Comparison of ENCODE assay signal across 8 cellular contexts in the genomic region with DNA sequence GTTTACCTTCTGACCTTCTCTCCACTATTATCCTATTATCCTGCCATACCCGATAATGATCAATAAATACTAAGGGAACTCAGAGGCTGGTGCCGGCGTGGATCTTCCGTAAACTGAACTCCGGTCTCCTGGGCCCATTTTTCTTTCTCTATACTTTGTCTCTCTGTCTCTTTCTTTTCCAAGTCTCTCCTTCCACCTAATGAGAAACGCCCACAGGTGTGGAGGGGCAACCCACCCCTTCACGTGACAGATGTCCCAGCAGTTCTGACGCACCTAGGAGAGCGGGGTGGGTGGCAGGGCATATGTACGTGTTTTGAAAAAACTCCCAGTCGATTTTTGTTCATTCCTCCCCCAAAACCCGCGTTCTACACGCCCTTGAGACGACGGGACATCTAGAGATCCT. TPM values are rescaled to one million over a fixed set of nuclear protein-coding genes. Genes with fewer than 3 reads are reported as not detected.
A peak's percentile ranks its signal among the peaks of the same experiment; 100 is the strongest.
DNase-seq lines count a peak whose midpoint lies in the region; ATAC-seq, FAIRE-seq and TF ChIP-seq lines count a peak whose summit lies in the region.
"Not testable (repeated sequence)": the region's sequence is repeated elsewhere in the genome, so short reads cannot be mapped to it uniquely, and the experiment has no call there.

No MANE protein-coding gene starts in this region.

- TF ChIP-seq CTCF in GM06990 (IDR thresholded peaks at IDR 0.05; ENCODE audit: insufficient read depth, low read length, poor library complexity, severe bottlenecking); RWPE1 (conservative IDR thresholded peaks at IDR 0.05; ENCODE audit: low read depth); HepG2 (CRISPR knock-in tag; IDR thresholded peaks at IDR 0.05); parathyroid adenoma (IDR thresholded peaks at IDR 0.05); type B pancreatic cell (conservative IDR thresholded peaks at IDR 0.05): not testable (repeated sequence)

- intact Hi-C loops in HepG2 (cut with micrococcal nuclease; ENCODE audit: unreplicated experiment), result loop anchor here (1.0 to 10.0 kb wide), 3 partner anchors 31 to 1413 kb away; no protein-coding TSS in a partner anchor

- H2AFZ ChIP-seq in HepG2 (ENCODE audit: low read length), result not testable (repeated sequence)
- peak overlapping the region; percentile 95 for H2AFZ ChIP-seq in parathyroid adenoma

- H3K27ac Mint-ChIP-seq in activated naive CD8-positive, alpha-beta T cell treated with anti-CD3 and anti-CD28 coated beads, Interleukin-2, amount 10 ng/mL, durations not matched to agents 7 days and 5 days, result peak overlapping the region; percentile 92
- H3K27ac Mint-ChIP-seq in type B pancreatic cell, result peak overlapping the region; percentile 100

- peak; percentile 2 for ATAC-seq in HG02840 (IDR thresholded peaks at IDR 0.05; ENCODE audit: low FRiP score, unreplicated experiment)
- not testable (repeated sequence) for ATAC-seq in activated naive CD8-positive, alpha-beta T cell treated with anti-CD3 and anti-CD28 coated beads, Interleukin-2, amount 10 ng/mL, durations not matched to agents 7 days and 5 days (ENCODE audit: low read depth); HepG2

- not testable (repeated sequence) for H3K36me3 Mint-ChIP-seq in activated naive CD8-positive, alpha-beta T cell treated with anti-CD3 and anti-CD28 coated beads, Interleukin-2, amount 10 ng/mL, durations not matched to agents 7 days and 5 days; type B pancreatic cell

- TF ChIP-seq RAD21 in HepG2 (CRISPR knock-in tag; IDR thresholded peaks at IDR 0.05), result not testable (repeated sequence)

- not testable (repeated sequence) for DNase-seq in GM06990 (ENCODE audit: extremely low read depth, insufficient read length); RWPE1 (ENCODE audit: low spot score); activated naive CD8-positive, alpha-beta T cell treated with anti-CD3 and anti-CD28 coated beads, Interleukin-2, amount 10 ng/mL, durations not matched to agents 7 days and 5 days; epithelial cell of prostate (ENCODE audit: low read depth, low spot score); HepG2 (ENCODE audit: low spot score); type B pancreatic cell (ENCODE audit: extremely low spot score, unreplicated experiment)

- H3K9me3 Mint-ChIP-seq in activated naive CD8-positive, alpha-beta T cell treated with anti-CD3 and anti-CD28 coated beads, Interleukin-2, amount 10 ng/mL, durations not matched to agents 7 days and 5 days; type B pancreatic cell: not testable (repeated sequence)

- CTCF ChIA-PET in RWPE1 (lab: Yijun Ruan, JAX) (interaction anchor here (1.2 kb wide), 1 partner anchor 83 kb away, joined by 4 read pairs; no protein-coding TSS in a partner anchor), HepG2 (lab: Yijun Ruan, JAX; ENCODE audit: low intra/inter-chr PET ratio, low total read pairs) (interaction anchor here (0.9 kb wide), 2 partner anchors 28 to 52 kb away, joined by 3 read pairs; partner anchors contain the start of gene FASTK)

- POLR2A ChIA-PET in RWPE1 (lab: Yijun Ruan, JAX; ENCODE audit: low non-redundant PET) (interaction anchor here (0.6 to 0.7 kb wide), 2 partner anchors 14 to 1345 kb away, joined by 3 read pairs; no protein-coding TSS in a partner anchor), HepG2 (lab: Yijun Ruan, JAX) (interaction anchor here (1.0 to 2.1 kb wide), 15 partner anchors 8 to 659 kb away, joined by 3 to 35 read pairs (median 4); partner anchors contain the start of genes FASTK, NUB1, REPIN1 and TMUB1)
- POLR2A ChIA-PET in activated naive CD8-positive, alpha-beta T cell treated with anti-CD3 and anti-CD28 coated beads, Interleukin-2, amount 10 ng/mL, durations not matched to agents 7 days and 5 days (lab: Charles Lee), result interaction anchor here (0.6 to 1.7 kb wide), 13 partner anchors 9 to 272 kb away, joined by 3 to 26 read pairs (median 7); partner anchors contain the start of genes FASTK, SLC4A2 and TMUB1

- in situ Hi-C loops in HepG2 (cut with HindIII; ENCODE audit: extremely low pct_ligation_motif_present, low pct_unique_long_range_greater_than_20kb), result not testable (repeated sequence)

- H3K4me1 ChIP-seq in HepG2 (ENCODE audit: insufficient read depth, low read length), result peaks cover 29% of the 10 kb centered on the region
- H3K4me1 ChIP-seq in parathyroid adenoma, result not testable (repeated sequence)

- H4K20me1 ChIP-seq in HepG2 (ENCODE audit: insufficient read depth, low read length), result not testable (repeated sequence)

- not testable (repeated sequence) for BruUV-seq in HepG2 (replicated peaks; lab: Mats Ljungman, UMichigan)

- not testable (repeated sequence) for H3K9me3 ChIP-seq in HepG2 (ENCODE audit: low read length); parathyroid adenoma (ENCODE audit: control insufficient read depth, low read length)

- TF ChIP-seq EP300 in HepG2 (IDR thresholded peaks at IDR 0.05; ENCODE audit: low read depth in 2 of 2, low read length in 2 of 2); HepG2 (CRISPR knock-in tag; IDR thresholded peaks at IDR 0.05; ENCODE audit: borderline replicate concordance): not testable (repeated sequence)

- peaks cover 15% of the 10 kb centered on the region for H3K4me1 Mint-ChIP-seq in activated naive CD8-positive, alpha-beta T cell treated with anti-CD3 and anti-CD28 coated beads, Interleukin-2, amount 10 ng/mL, durations not matched to agents 7 days and 5 days
- H3K4me1 Mint-ChIP-seq in type B pancreatic cell (ENCODE audit: unreplicated experiment), result peaks cover 22% of the 10 kb centered on the region

- H3K79me2 ChIP-seq in HepG2 (ENCODE audit: insufficient read depth, low read length), result not testable (repeated sequence)
- H3K79me2 ChIP-seq in parathyroid adenoma, result peaks cover 19% of the 10 kb centered on the region

- peak overlapping the region; percentile 58 for H3K4me3 ChIP-seq in GM06990 (replicated peaks; ENCODE audit: low read depth, low read length)
- peak overlapping the region; percentile 31 to 88 (median 49); a peak in 5 of 6 replicates for H3K4me3 ChIP-seq in HepG2 (replicated peaks in 1 of 3; ENCODE audit: insufficient read depth in 1 of 3, low read depth in 2 of 3, low read length in 3 of 3)
- H3K4me3 ChIP-seq in parathyroid adenoma (ENCODE audit: low read depth, low read length), result peak overlapping the region; percentile 88

- H3K9ac ChIP-seq in HepG2 (ENCODE audit: insufficient read depth, low read depth, low read length), result peak overlapping the region; percentile 33; the same call in 1 of the 2 replicates
- H3K9ac ChIP-seq in parathyroid adenoma, result not testable (repeated sequence)

- peak overlapping the region; percentile 86 for H3K4me3 Mint-ChIP-seq in activated naive CD8-positive, alpha-beta T cell treated with anti-CD3 and anti-CD28 coated beads, Interleukin-2, amount 10 ng/mL, durations not matched to agents 7 days and 5 days
- peak overlapping the region; percentile 94 for H3K4me3 Mint-ChIP-seq in type B pancreatic cell

- H3K36me3 ChIP-seq in GM06990 (ENCODE audit: control insufficient read depth, insufficient read depth, low read length); HepG2 (replicated peaks in 1 of 2; ENCODE audit: control insufficient read depth in 1 of 2, insufficient read depth in 2 of 2, low read length in 2 of 2); parathyroid adenoma (ENCODE audit: control insufficient read depth, insufficient read depth, low read length): not testable (repeated sequence)

- H3K4me2 ChIP-seq in HepG2 (ENCODE audit: low read depth, low read length) (peak overlapping the region; percentile 92), parathyroid adenoma (ENCODE audit: low read length) (peak overlapping the region; percentile 77)

- peak overlapping the region; percentile 84 for H3K27ac ChIP-seq in RWPE1
- H3K27ac ChIP-seq in epithelial cell of prostate, result peak overlapping the region; percentile 75
- not testable (repeated sequence) for H3K27ac ChIP-seq in HepG2 (ENCODE audit: extremely low read length, insufficient read depth, low read length)
- peak overlapping the region; percentile 59 for H3K27ac ChIP-seq in parathyroid adenoma

- H3K27me3 Mint-ChIP-seq in activated naive CD8-positive, alpha-beta T cell treated with anti-CD3 and anti-CD28 coated beads, Interleukin-2, amount 10 ng/mL, durations not matched to agents 7 days and 5 days, result not testable (repeated sequence)
- peaks cover 30% of the 10 kb centered on the region for H3K27me3 Mint-ChIP-seq in type B pancreatic cell

- WGBS in HepG2 (ENCODE audit: low lambda C conversion rate), result 4% methylated on average over 16 of the region's 16 CpGs

- H3K27me3 ChIP-seq in GM06990 (replicated peaks; ENCODE audit: control insufficient read depth, insufficient read depth, low read length); parathyroid adenoma (ENCODE audit: control insufficient read depth, insufficient read depth, low read length): not testable (repeated sequence)
- peaks cover 10 to 35% of the 10 kb centered on the region in 2 experiments; a peak in 4 of 5 replicates for H3K27me3 ChIP-seq in HepG2 (ENCODE audit: control insufficient read depth in 1 of 2, insufficient read depth in 2 of 2, low read length in 2 of 2)

- FAIRE-seq in HepG2 (lab: Jason Lieb, UNC), result not testable (repeated sequence)

- TF ChIP-seq POLR2A in HepG2 (IDR thresholded peaks at IDR 0.05; ENCODE audit: insufficient read depth in 1 of 2, low read depth in 2 of 2, low read length in 2 of 2), result not testable (repeated sequence)

RNA-seq across cellular contexts. Expression of gene ABCB8, which starts 0.5 kb away (rescaled TPM):
- total RNA-seq in activated naive CD8-positive, alpha-beta T cell treated with anti-CD3 and anti-CD28 coated beads, Interleukin-2, amount 10 ng/mL, durations not matched to agents 7 days and 5 days, result 10 to 100 TPM; 48.1 to 48.3 TPM
- total RNA-seq in HepG2 (2016; rRNA removed; fragmentation: Illumina TruSeq; extraction: Trizol), result 7.2 and 16.7 TPM in 2 replicates
- 1.1 and 2.0 TPM in 2 replicates for total RNA-seq in HepG2 (2016; cell fraction: cytosol; rRNA removed; fragmentation: Illumina TruSeq; extraction: Trizol; ENCODE audit: low read depth)
- total RNA-seq in HepG2 (2016; cell fraction: insoluble cytoplasmic fraction; rRNA removed; fragmentation: Illumina TruSeq; extraction: Trizol), result 7.2 and 16.4 TPM in 2 replicates
- 3.4 and 3.7 TPM in 2 replicates for total RNA-seq in HepG2 (2016; cell fraction: membrane; rRNA removed; fragmentation: Illumina TruSeq; extraction: Trizol)
- 12.9 and 13.9 TPM in 2 replicates for total RNA-seq in HepG2 (2016; cell fraction: nucleus; rRNA removed; fragmentation: Illumina TruSeq; extraction: Trizol)
- 6.6 and 6.9 TPM in 2 replicates for polyA plus RNA-seq in HepG2 (2011; rRNA removed)
- polyA plus RNA-seq in HepG2 (2011; cell fraction: cytosol; rRNA removed), result 3.9 and 9.1 TPM in 2 replicates
- 20.5 and 25.6 TPM in 2 replicates for polyA plus RNA-seq in HepG2 (2011; cell fraction: nucleus; rRNA removed)
- polyA plus RNA-seq in HepG2 (2012), result 4.2 and 4.4 TPM in 2 replicates
- 1.5 and 1.9 TPM in 2 replicates for polyA plus RNA-seq in HepG2 (2016; cell fraction: cytosol; fragmentation: Illumina TruSeq; extraction: Trizol; ENCODE audit: low read depth)
- polyA plus RNA-seq in HepG2 (2016; cell fraction: insoluble cytoplasmic fraction; fragmentation: Illumina TruSeq; extraction: Trizol; ENCODE audit: low read depth), result 5.2 and 6.7 TPM in 2 replicates
- 2.6 and 2.9 TPM in 2 replicates for polyA plus RNA-seq in HepG2 (2016; cell fraction: membrane; fragmentation: Illumina TruSeq; extraction: Trizol; ENCODE audit: low read depth)
- polyA plus RNA-seq in HepG2 (2016; cell fraction: nucleus; fragmentation: Illumina TruSeq; extraction: Trizol; ENCODE audit: insufficient read depth, low read depth), result 23.3 and 23.7 TPM in 2 replicates
- polyA minus RNA-seq in HepG2 (2011; rRNA and poly(A)+ RNA removed; ENCODE audit: low replicate concordance), result 34.8 and 52.5 TPM in 2 replicates
- polyA minus RNA-seq in HepG2 (2011; cell fraction: cytosol; rRNA and poly(A)+ RNA removed), result 7.6 and 11.1 TPM in 2 replicates
- 13.7 and 16.2 TPM in 2 replicates for polyA minus RNA-seq in HepG2 (2011; cell fraction: nucleus; rRNA and poly(A)+ RNA removed)
- total RNA-seq in type B pancreatic cell (ENCODE audit: low replicate concordance), result 32.7 and 45.5 TPM in 2 replicates

RNA-seq across cellular contexts. Expression of gene ATG9B, which starts 3.4 kb away (rescaled TPM):
- total RNA-seq in activated naive CD8-positive, alpha-beta T cell treated with anti-CD3 and anti-CD28 coated beads, Interleukin-2, amount 10 ng/mL, durations not matched to agents 7 days and 5 days, result 10 to 100 TPM; 11.1 to 11.6 TPM
- total RNA-seq in HepG2 (2016; rRNA removed; fragmentation: Illumina TruSeq; extraction: Trizol) (not detected in 2 replicates), type B pancreatic cell (ENCODE audit: low replicate concordance) (33.8 and 53.2 TPM in 2 replicates)
- total RNA-seq in HepG2 (2016; cell fraction: cytosol; rRNA removed; fragmentation: Illumina TruSeq; extraction: Trizol; ENCODE audit: low read depth), result 0.18 TPM in 1 of 2 replicates, not detected in the other
- total RNA-seq in HepG2 (2016; cell fraction: insoluble cytoplasmic fraction; rRNA removed; fragmentation: Illumina TruSeq; extraction: Trizol), result 0.04 TPM in 1 of 2 replicates, not detected in the other
- total RNA-seq in HepG2 (2016; cell fraction: membrane; rRNA removed; fragmentation: Illumina TruSeq; extraction: Trizol), result not detected in 2 replicates
- 0.13 TPM in 1 of 2 replicates, not detected in the other for total RNA-seq in HepG2 (2016; cell fraction: nucleus; rRNA removed; fragmentation: Illumina TruSeq; extraction: Trizol)
- polyA plus RNA-seq in HepG2 (2011; rRNA removed), result 0.24 and 0.39 TPM in 2 replicates
- polyA plus RNA-seq in HepG2 (2011; cell fraction: cytosol; rRNA removed), result 0.13 and 0.15 TPM in 2 replicates
- 2.9 and 3.2 TPM in 2 replicates for polyA plus RNA-seq in HepG2 (2011; cell fraction: nucleus; rRNA removed)
- 0.51 and 0.72 TPM in 2 replicates for polyA plus RNA-seq in HepG2 (2012)
- not detected in 2 replicates for polyA plus RNA-seq in HepG2 (2016; cell fraction: cytosol; fragmentation: Illumina TruSeq; extraction: Trizol; ENCODE audit: low read depth)
- not detected in 2 replicates for polyA plus RNA-seq in HepG2 (2016; cell fraction: insoluble cytoplasmic fraction; fragmentation: Illumina TruSeq; extraction: Trizol; ENCODE audit: low read depth)
- not detected in 2 replicates for polyA plus RNA-seq in HepG2 (2016; cell fraction: membrane; fragmentation: Illumina TruSeq; extraction: Trizol; ENCODE audit: low read depth)
- polyA plus RNA-seq in HepG2 (2016; cell fraction: nucleus; fragmentation: Illumina TruSeq; extraction: Trizol; ENCODE audit: insufficient read depth, low read depth), result 0.12 and 0.88 TPM in 2 replicates
- polyA minus RNA-seq in HepG2 (2011; rRNA and poly(A)+ RNA removed; ENCODE audit: low replicate concordance), result 0.08 TPM in 1 of 2 replicates, not detected in the other
- polyA minus RNA-seq in HepG2 (2011; cell fraction: cytosol; rRNA and poly(A)+ RNA removed), result not detected in 2 replicates
- 0.25 and 0.26 TPM in 2 replicates for polyA minus RNA-seq in HepG2 (2011; cell fraction: nucleus; rRNA and poly(A)+ RNA removed)

RNA-seq across cellular contexts. Expression of gene ASIC3, which starts 20.6 kb away (rescaled TPM):
- 1 to 10 TPM; 4.7 to 6.0 TPM for total RNA-seq in activated naive CD8-positive, alpha-beta T cell treated with anti-CD3 and anti-CD28 coated beads, Interleukin-2, amount 10 ng/mL, durations not matched to agents 7 days and 5 days
- total RNA-seq in HepG2 (2016; rRNA removed; fragmentation: Illumina TruSeq; extraction: Trizol) (not detected in 2 replicates), type B pancreatic cell (ENCODE audit: low replicate concordance) (2.2 and 4.4 TPM in 2 replicates)
- not detected in 2 replicates for total RNA-seq in HepG2 (2016; cell fraction: cytosol; rRNA removed; fragmentation: Illumina TruSeq; extraction: Trizol; ENCODE audit: low read depth)
- 0.11 TPM in 1 of 2 replicates, not detected in the other for total RNA-seq in HepG2 (2016; cell fraction: insoluble cytoplasmic fraction; rRNA removed; fragmentation: Illumina TruSeq; extraction: Trizol)
- total RNA-seq in HepG2 (2016; cell fraction: membrane; rRNA removed; fragmentation: Illumina TruSeq; extraction: Trizol), result not detected in 2 replicates
- 0.28 TPM in 1 of 2 replicates, not detected in the other for total RNA-seq in HepG2 (2016; cell fraction: nucleus; rRNA removed; fragmentation: Illumina TruSeq; extraction: Trizol)
- polyA plus RNA-seq in HepG2 (2011; rRNA removed), result 0.50 and 0.51 TPM in 2 replicates
- polyA plus RNA-seq in HepG2 (2011; cell fraction: cytosol; rRNA removed), result 0.11 and 0.27 TPM in 2 replicates
- polyA plus RNA-seq in HepG2 (2011; cell fraction: nucleus; rRNA removed), result 4.2 and 4.6 TPM in 2 replicates
- 0.56 and 1.0 TPM in 2 replicates for polyA plus RNA-seq in HepG2 (2012)
- polyA plus RNA-seq in HepG2 (2016; cell fraction: cytosol; fragmentation: Illumina TruSeq; extraction: Trizol; ENCODE audit: low read depth), result not detected in 2 replicates
- polyA plus RNA-seq in HepG2 (2016; cell fraction: insoluble cytoplasmic fraction; fragmentation: Illumina TruSeq; extraction: Trizol; ENCODE audit: low read depth), result not detected in 2 replicates
- polyA plus RNA-seq in HepG2 (2016; cell fraction: membrane; fragmentation: Illumina TruSeq; extraction: Trizol; ENCODE audit: low read depth), result not detected in 2 replicates
- polyA plus RNA-seq in HepG2 (2016; cell fraction: nucleus; fragmentation: Illumina TruSeq; extraction: Trizol; ENCODE audit: insufficient read depth, low read depth), result 0.38 and 0.67 TPM in 2 replicates
- 0.48 and 3.4 TPM in 2 replicates for polyA minus RNA-seq in HepG2 (2011; rRNA and poly(A)+ RNA removed; ENCODE audit: low replicate concordance)
- not detected in 2 replicates for polyA minus RNA-seq in HepG2 (2011; cell fraction: cytosol; rRNA and poly(A)+ RNA removed)
- 0.25 and 0.52 TPM in 2 replicates for polyA minus RNA-seq in HepG2 (2011; cell fraction: nucleus; rRNA and poly(A)+ RNA removed)

RNA-seq across cellular contexts. Expression of gene CDK5, which starts 30.0 kb away (rescaled TPM):
- total RNA-seq in activated naive CD8-positive, alpha-beta T cell treated with anti-CD3 and anti-CD28 coated beads, Interleukin-2, amount 10 ng/mL, durations not matched to agents 7 days and 5 days, result 10 to 100 TPM; 15.3 to 15.9 TPM
- total RNA-seq in HepG2 (2016; rRNA removed; fragmentation: Illumina TruSeq; extraction: Trizol) (21.3 and 22.6 TPM in 2 replicates), type B pancreatic cell (ENCODE audit: low replicate concordance) (20.4 and 20.5 TPM in 2 replicates)
- total RNA-seq in HepG2 (2016; cell fraction: cytosol; rRNA removed; fragmentation: Illumina TruSeq; extraction: Trizol; ENCODE audit: low read depth), result 12.6 and 13.7 TPM in 2 replicates
- total RNA-seq in HepG2 (2016; cell fraction: insoluble cytoplasmic fraction; rRNA removed; fragmentation: Illumina TruSeq; extraction: Trizol), result 20.7 and 24.2 TPM in 2 replicates
- 11.2 and 14.0 TPM in 2 replicates for total RNA-seq in HepG2 (2016; cell fraction: membrane; rRNA removed; fragmentation: Illumina TruSeq; extraction: Trizol)
- 11.2 and 11.8 TPM in 2 replicates for total RNA-seq in HepG2 (2016; cell fraction: nucleus; rRNA removed; fragmentation: Illumina TruSeq; extraction: Trizol)
- polyA plus RNA-seq in HepG2 (2011; rRNA removed), result 16.4 and 17.3 TPM in 2 replicates
- 19.6 and 22.3 TPM in 2 replicates for polyA plus RNA-seq in HepG2 (2011; cell fraction: cytosol; rRNA removed)
- 13.9 TPM in 2 replicates for polyA plus RNA-seq in HepG2 (2011; cell fraction: nucleus; rRNA removed)
- polyA plus RNA-seq in HepG2 (2012), result 12.1 and 12.5 TPM in 2 replicates
- polyA plus RNA-seq in HepG2 (2016; cell fraction: cytosol; fragmentation: Illumina TruSeq; extraction: Trizol; ENCODE audit: low read depth), result 8.2 and 9.4 TPM in 2 replicates
- polyA plus RNA-seq in HepG2 (2016; cell fraction: insoluble cytoplasmic fraction; fragmentation: Illumina TruSeq; extraction: Trizol; ENCODE audit: low read depth), result 24.7 and 27.5 TPM in 2 replicates
- 9.4 and 11.3 TPM in 2 replicates for polyA plus RNA-seq in HepG2 (2016; cell fraction: membrane; fragmentation: Illumina TruSeq; extraction: Trizol; ENCODE audit: low read depth)
- 18.0 and 20.6 TPM in 2 replicates for polyA plus RNA-seq in HepG2 (2016; cell fraction: nucleus; fragmentation: Illumina TruSeq; extraction: Trizol; ENCODE audit: insufficient read depth, low read depth)
- 36.0 and 75.6 TPM in 2 replicates for polyA minus RNA-seq in HepG2 (2011; rRNA and poly(A)+ RNA removed; ENCODE audit: low replicate concordance)
- 8.6 and 12.4 TPM in 2 replicates for polyA minus RNA-seq in HepG2 (2011; cell fraction: cytosol; rRNA and poly(A)+ RNA removed)
- polyA minus RNA-seq in HepG2 (2011; cell fraction: nucleus; rRNA and poly(A)+ RNA removed), result 7.0 and 11.7 TPM in 2 replicates

RNA-seq across cellular contexts. Expression of gene SLC4A2, which starts 31.7 kb away (rescaled TPM):
- total RNA-seq in activated naive CD8-positive, alpha-beta T cell treated with anti-CD3 and anti-CD28 coated beads, Interleukin-2, amount 10 ng/mL, durations not matched to agents 7 days and 5 days, result 10 to 100 TPM; 86.8 to 89.9 TPM
- total RNA-seq in HepG2 (2016; rRNA removed; fragmentation: Illumina TruSeq; extraction: Trizol) (47.4 and 73.4 TPM in 2 replicates), type B pancreatic cell (ENCODE audit: low replicate concordance) (144 and 150 TPM in 2 replicates)
- total RNA-seq in HepG2 (2016; cell fraction: cytosol; rRNA removed; fragmentation: Illumina TruSeq; extraction: Trizol; ENCODE audit: low read depth), result 8.6 and 14.7 TPM in 2 replicates
- total RNA-seq in HepG2 (2016; cell fraction: insoluble cytoplasmic fraction; rRNA removed; fragmentation: Illumina TruSeq; extraction: Trizol), result 34.8 and 77.4 TPM in 2 replicates
- 26.6 and 30.8 TPM in 2 replicates for total RNA-seq in HepG2 (2016; cell fraction: membrane; rRNA removed; fragmentation: Illumina TruSeq; extraction: Trizol)
- 63.4 and 65.4 TPM in 2 replicates for total RNA-seq in HepG2 (2016; cell fraction: nucleus; rRNA removed; fragmentation: Illumina TruSeq; extraction: Trizol)
- 46.0 and 51.9 TPM in 2 replicates for polyA plus RNA-seq in HepG2 (2011; rRNA removed)
- polyA plus RNA-seq in HepG2 (2011; cell fraction: cytosol; rRNA removed), result 27.2 and 39.8 TPM in 2 replicates
- 152 and 184 TPM in 2 replicates for polyA plus RNA-seq in HepG2 (2011; cell fraction: nucleus; rRNA removed)
- polyA plus RNA-seq in HepG2 (2012), result 43.5 and 58.1 TPM in 2 replicates
- 13.4 and 18.9 TPM in 2 replicates for polyA plus RNA-seq in HepG2 (2016; cell fraction: cytosol; fragmentation: Illumina TruSeq; extraction: Trizol; ENCODE audit: low read depth)
- 43.1 and 59.0 TPM in 2 replicates for polyA plus RNA-seq in HepG2 (2016; cell fraction: insoluble cytoplasmic fraction; fragmentation: Illumina TruSeq; extraction: Trizol; ENCODE audit: low read depth)
- polyA plus RNA-seq in HepG2 (2016; cell fraction: membrane; fragmentation: Illumina TruSeq; extraction: Trizol; ENCODE audit: low read depth), result 34.8 and 39.1 TPM in 2 replicates
- 204 and 209 TPM in 2 replicates for polyA plus RNA-seq in HepG2 (2016; cell fraction: nucleus; fragmentation: Illumina TruSeq; extraction: Trizol; ENCODE audit: insufficient read depth, low read depth)
- polyA minus RNA-seq in HepG2 (2011; rRNA and poly(A)+ RNA removed; ENCODE audit: low replicate concordance), result 135 and 192 TPM in 2 replicates
- 36.1 and 36.4 TPM in 2 replicates for polyA minus RNA-seq in HepG2 (2011; cell fraction: cytosol; rRNA and poly(A)+ RNA removed)
- polyA minus RNA-seq in HepG2 (2011; cell fraction: nucleus; rRNA and poly(A)+ RNA removed), result 37.8 and 40.6 TPM in 2 replicates

Comparison
In these comparisons a context has a peak if more than half of its experiments do, and no peak if none do; other contexts are left out.
1. RNA of gene ATG9B, which starts 3.4 kb away (total RNA-seq): 33.8 to 53.2 TPM in type B pancreatic cell and 11.1 to 11.6 TPM in activated naive CD8-positive, alpha-beta T cell treated with anti-CD3 and anti-CD28 coated beads, Interleukin-2, amount 10 ng/mL, durations not matched to agents 7 days and 5 days; 0.04 to 0.18 TPM in HepG2; every median in the first group is over 4 times any median in the second.
2. Peak in every context shown above with its lines, with median percentiles within 50 percentile points of each other: H3K4me3 ChIP-seq.